Comparison of ENCODE assay signal across 8 cellular contexts in genomic region chr11:36672815-36673450, GRCh38.
DNase-seq lines count a peak whose midpoint lies in the region; ATAC-seq and TF ChIP-seq lines count a peak whose summit lies in the region.

No MANE protein-coding gene starts in this region.

- H3K27ac Mint-ChIP-seq in T-helper 17 cell, result no peak overlapping the region

- no peak overlapping the region for H3K4me3 ChIP-seq in A673 (ENCODE audit: low read depth, low read length, poor library complexity, severe bottlenecking)
- no peak overlapping the region for H3K4me3 ChIP-seq in upper lobe of left lung

- no peak overlapping the region for H3K4me3 Mint-ChIP-seq in T-helper 17 cell

- POLR2A ChIA-PET in A673 (lab: Charles Lee; ENCODE audit: low non-redundant PET), result no interaction called here

- ATAC-seq in upper lobe of left lung (ENCODE audit: low FRiP score in 2 of 2) (no peak), T-helper 17 cell (no peak)

- intact Hi-C loops in A673 (cut with micrococcal nuclease; ENCODE audit: unreplicated experiment), result loop anchor here (1.0 kb wide), 1 partner anchor 109 kb away; no protein-coding TSS in a partner anchor

- 54 to 60% methylated on average over 5 of the region's 5 CpGs for whole genome bisulfite sequencing in upper lobe of left lung, 2 donors

- DNase-seq in A673 (ENCODE audit: low spot score) (peak; percentile 83), GM04504 (ENCODE audit: low read depth) (peak; percentile 18), NCI-H187 (lab: John Stamatoyannopoulos, UW) (peak; percentile 12 to 27), amniotic epithelial cell (ENCODE audit: low read depth) (peak; percentile 50), inferior parietal cortex (ENCODE audit: extremely low spot score) (peak; percentile 72), upper lobe of left lung (no peak), T-helper 17 cell (no peak)
- no peak for DNase-seq in stimulated activated CD4-positive, alpha-beta T cell treated with anti-CD3 and anti-CD28 coated beads, Interleukin-4, amount 100 ng/mL, for 4 hours

- TF ChIP-seq EP300 in upper lobe of left lung (IDR thresholded peaks at IDR 0.05), result no peak

- TF ChIP-seq POLR2A in upper lobe of left lung (IDR thresholded peaks at IDR 0.05), result no peak

- CTCF ChIA-PET in A673 (lab: Charles Lee), result interaction anchor here (4.4 kb wide), 1 partner anchor 108 kb away, joined by 16 read pairs; no protein-coding TSS in a partner anchor

- no peak overlapping the region for H3K27ac ChIP-seq in A673 (ENCODE audit: low read depth, low read length, poor library complexity, severe bottlenecking)
- no peak overlapping the region for H3K27ac ChIP-seq in upper lobe of left lung

- TF ChIP-seq CTCF in A673 (conservative IDR thresholded peaks at IDR 0.05; ENCODE audit: low read depth, low read length), result peak; percentile 99
- peak; percentile 62 to 86 (median 76) for TF ChIP-seq CTCF in upper lobe of left lung (IDR thresholded peaks at IDR 0.05)

- H3K4me1 ChIP-seq in A673 (ENCODE audit: insufficient read depth, low read length, poor library complexity, severe bottlenecking), result no peaks in the 10 kb centered on the region
- no peaks in the 10 kb centered on the region for H3K4me1 ChIP-seq in upper lobe of left lung

- peaks cover 2% of the 10 kb centered on the region for H3K36me3 Mint-ChIP-seq in T-helper 17 cell (ENCODE audit: low read depth)

- BruUV-seq in A673 (replicated peaks; lab: Mats Ljungman, UMichigan), result no TSS peak

- no peaks in the 10 kb centered on the region for H3K36me3 ChIP-seq in A673 (ENCODE audit: insufficient read depth, low read length, poor library complexity, severe bottlenecking)
- H3K36me3 ChIP-seq in upper lobe of left lung, result no peaks in the 10 kb centered on the region

- H3K9me3 ChIP-seq in A673 (ENCODE audit: low read depth, low read length, poor library complexity, severe bottlenecking) (peaks cover 5% of the 10 kb centered on the region), upper lobe of left lung (no peaks in the 10 kb centered on the region), T-helper 17 cell (ENCODE audit: control insufficient read depth, low read length, poor library complexity, severe bottlenecking) (no peaks in the 10 kb centered on the region)

- H3K27me3 ChIP-seq in A673 (replicated peaks; ENCODE audit: insufficient read depth, low read depth, low read length, poor library complexity), result no peaks in the 10 kb centered on the region
- no peaks in the 10 kb centered on the region for H3K27me3 ChIP-seq in upper lobe of left lung

- no peaks in the 10 kb centered on the region for H3K4me1 Mint-ChIP-seq in T-helper 17 cell

- H3K27me3 Mint-ChIP-seq in T-helper 17 cell, result no peaks in the 10 kb centered on the region

Comparison
In these comparisons a context has a peak if more than half of its experiments do, and no peak if none do; other contexts are left out.
1. DNase-seq: peak in A673 (single experiment), GM04504 (single experiment), NCI-H187 (2 of 2), amniotic epithelial cell (single experiment) and inferior parietal cortex (single experiment); none in upper lobe of left lung (0 of 2), T-helper 17 cell (0 of 3) and stimulated activated CD4-positive, alpha-beta T cell treated with anti-CD3 and anti-CD28 coated beads, Interleukin-4, amount 100 ng/mL, for 4 hours (0 of 2).